1 cellular context compared by ENCODE assay signal in the genomic region with DNA sequence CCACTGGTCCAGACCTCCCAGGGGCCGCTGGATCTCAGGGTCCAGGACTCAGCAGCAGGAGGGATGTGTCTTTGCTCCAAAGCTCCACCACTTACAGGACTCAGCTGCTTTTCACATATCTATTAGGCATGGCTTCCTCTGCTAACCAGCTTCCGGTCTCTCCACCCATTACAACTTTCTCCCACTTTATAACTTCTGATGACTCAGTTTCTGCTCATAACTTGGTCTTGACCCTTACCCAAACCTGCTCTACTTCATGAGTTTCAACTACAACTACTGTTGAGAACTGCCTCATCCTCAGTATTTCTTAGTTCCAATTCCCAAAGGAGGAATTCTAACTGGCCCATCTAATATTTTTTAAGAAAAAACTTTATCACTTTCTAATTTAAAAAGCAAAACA.
TF ChIP-seq lines count a peak whose summit lies in the region.

No MANE protein-coding gene starts in this region.

TF ChIP-seq in IMR-90, 13 proteins besides CTCF, POLR2A, EP300 and RAD21 (continued from another document):
- TF ChIP-seq MAZ (IDR thresholded peaks at IDR 0.05; ENCODE audit: borderline replicate concordance, low read depth, low read length) = no peak
